In genomic region chr4:180909279-180909678, GRCh38 we compare ENCODE assay signal across 12 cellular contexts.
DNase-seq lines count a peak whose midpoint lies in the region; ATAC-seq and TF ChIP-seq lines count a peak whose summit lies in the region.
"Had no signal": no experiment of that assay in that cellular context is flagged by ENCODE, and none has a peak within 500 bp of the region (broad histone marks: within the 10 kb centered on the region; RNA-seq: fewer than 3 reads in every experiment).

No MANE protein-coding gene starts in this region.

- H3K27ac Mint-ChIP-seq in neural crest cell (ENCODE audit: unreplicated experiment) (no peak overlapping the region), natural killer cell (no peak overlapping the region)

- H3K27me3 Mint-ChIP-seq in neural crest cell (ENCODE audit: low read depth) (no peaks in the 10 kb centered on the region), natural killer cell (ENCODE audit: low read depth in 2 of 2) (no peaks in the 10 kb centered on the region)

- H3K36me3 Mint-ChIP-seq in neural crest cell (ENCODE audit: low read depth), result no peaks in the 10 kb centered on the region
- no peaks in the 10 kb centered on the region for H3K36me3 Mint-ChIP-seq in natural killer cell

- peaks cover 6% of the 10 kb centered on the region for H3K9me3 Mint-ChIP-seq in neural crest cell
- peaks cover 10 to 12% of the 10 kb centered on the region in 2 donors for H3K9me3 Mint-ChIP-seq in natural killer cell

- in situ Hi-C loops in astrocyte of the spinal cord (cut with HindIII; ENCODE audit: low sequenced_read_pairs), result no loop called here

- H3K4me1 Mint-ChIP-seq in neural crest cell, result no peaks in the 10 kb centered on the region
- no peaks in the 10 kb centered on the region for H3K4me1 Mint-ChIP-seq in natural killer cell

- H3K4me3 Mint-ChIP-seq in neural crest cell (no peak overlapping the region), natural killer cell (no peak overlapping the region)

- peak; percentile 32 for TF ChIP-seq CTCF in astrocyte of the spinal cord (IDR thresholded peaks at IDR 0.05; ENCODE audit: low read depth, low read length)
- peak; percentile 36 for TF ChIP-seq CTCF in neural crest cell (conservative IDR thresholded peaks at IDR 0.05)
- TF ChIP-seq CTCF in natural killer cell (IDR thresholded peaks at IDR 0.05), result no peak

- ATAC-seq in natural killer cell (no peak), HG03469 (IDR thresholded peaks at IDR 0.05; ENCODE audit: unreplicated experiment) (no peak)

- peak; percentile 1 for DNase-seq in DMS 273 (lab: John Stamatoyannopoulos, UW; ENCODE audit: unreplicated experiment)
- DNase-seq in DMS 273 treated with DMSO at 0.1 percent for 48 hours (lab: John Stamatoyannopoulos, UW), result no peak
- DNase-seq in HT1080 (ENCODE audit: low read depth), result peak; percentile 31
- DNase-seq in astrocyte of the spinal cord (ENCODE audit: low read depth, low spot score), result no peak
- DNase-seq in neural crest cell (ENCODE audit: low read depth, low spot score), result no peak
- no peak for DNase-seq in natural killer cell
- no peak for DNase-seq in CD1c-positive myeloid dendritic cell (ENCODE audit: extremely low spot score)
- DNase-seq: activated T-cell treated with anti-CD3 and anti-CD28 coated beads, Interleukin-2, amount 50 U/mL, for 48 hours; NCI-H226; nucleus accumbens had no signal

- intact Hi-C loops in natural killer cell (cut with micrococcal nuclease), result no loop called here

- no peak overlapping the region for H3K4me3 ChIP-seq in astrocyte of the spinal cord (ENCODE audit: low read depth, low read length)
- H3K4me3 ChIP-seq: tibial nerve had no signal

Comparison
In these comparisons a context has a peak if more than half of its experiments do, and no peak if none do; other contexts are left out.
1. DNase-seq: peak in DMS 273 (single experiment) and HT1080 (single experiment); none in DMS 273 treated with DMSO at 0.1 percent for 48 hours (single experiment), astrocyte of the spinal cord (single experiment), neural crest cell (single experiment), natural killer cell (single experiment) and CD1c-positive myeloid dendritic cell (single experiment).